ENCODE assay signal across 4 cellular contexts in the genomic region with DNA sequence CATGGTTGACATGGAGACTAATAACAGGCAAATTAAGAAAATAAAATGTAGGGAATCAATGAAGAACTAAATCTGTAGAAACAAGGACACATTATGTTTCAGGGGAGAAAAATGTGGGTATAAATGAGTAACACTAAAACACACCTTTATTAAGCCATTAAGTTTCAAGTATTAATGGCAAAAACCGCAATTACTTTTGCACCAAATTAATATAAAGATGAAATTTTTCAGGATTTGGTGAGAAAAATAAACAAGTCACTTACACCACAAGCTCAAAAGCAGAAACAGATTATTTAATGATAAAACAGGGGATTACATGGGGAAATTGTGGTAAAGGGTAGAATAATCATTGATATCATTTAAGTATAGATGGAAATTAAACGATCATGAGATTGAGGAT.
A peak's percentile ranks its signal among the peaks of the same experiment; 100 is the strongest.
TF ChIP-seq lines count a peak whose summit lies in the region.

No MANE protein-coding gene starts in this region.

TF ChIP-seq in HepG2, 621 proteins besides CTCF, POLR2A, EP300 and RAD21 (continues in another document):
- TF ChIP-seq, protein P1, sequence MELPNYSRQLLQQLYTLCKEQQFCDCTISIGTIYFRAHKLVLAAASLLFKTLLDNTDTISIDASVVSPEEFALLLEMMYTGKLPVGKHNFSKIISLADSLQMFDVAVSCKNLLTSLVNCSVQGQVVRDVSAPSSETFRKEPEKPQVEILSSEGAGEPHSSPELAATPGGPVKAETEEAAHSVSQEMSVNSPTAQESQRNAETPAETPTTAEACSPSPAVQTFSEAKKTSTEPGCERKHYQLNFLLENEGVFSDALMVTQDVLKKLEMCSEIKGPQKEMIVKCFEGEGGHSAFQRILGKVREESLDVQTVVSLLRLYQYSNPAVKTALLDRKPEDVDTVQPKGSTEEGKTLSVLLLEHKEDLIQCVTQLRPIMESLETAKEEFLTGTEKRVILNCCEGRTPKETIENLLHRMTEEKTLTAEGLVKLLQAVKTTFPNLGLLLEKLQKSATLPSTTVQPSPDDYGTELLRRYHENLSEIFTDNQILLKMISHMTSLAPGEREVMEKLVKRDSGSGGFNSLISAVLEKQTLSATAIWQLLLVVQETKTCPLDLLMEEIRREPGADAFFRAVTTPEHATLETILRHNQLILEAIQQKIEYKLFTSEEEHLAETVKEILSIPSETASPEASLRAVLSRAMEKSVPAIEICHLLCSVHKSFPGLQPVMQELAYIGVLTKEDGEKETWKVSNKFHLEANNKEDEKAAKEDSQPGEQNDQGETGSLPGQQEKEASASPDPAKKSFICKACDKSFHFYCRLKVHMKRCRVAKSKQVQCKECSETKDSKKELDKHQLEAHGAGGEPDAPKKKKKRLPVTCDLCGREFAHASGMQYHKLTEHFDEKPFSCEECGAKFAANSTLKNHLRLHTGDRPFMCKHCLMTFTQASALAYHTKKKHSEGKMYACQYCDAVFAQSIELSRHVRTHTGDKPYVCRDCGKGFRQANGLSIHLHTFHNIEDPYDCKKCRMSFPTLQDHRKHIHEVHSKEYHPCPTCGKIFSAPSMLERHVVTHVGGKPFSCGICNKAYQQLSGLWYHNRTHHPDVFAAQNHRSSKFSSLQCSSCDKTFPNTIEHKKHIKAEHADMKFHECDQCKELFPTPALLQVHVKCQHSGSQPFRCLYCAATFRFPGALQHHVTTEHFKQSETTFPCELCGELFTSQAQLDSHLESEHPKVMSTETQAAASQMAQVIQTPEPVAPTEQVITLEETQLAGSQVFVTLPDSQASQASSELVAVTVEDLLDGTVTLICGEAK (IDR thresholded peaks at IDR 0.05): peak; percentile 94
- TF ChIP-seq, protein P1 (CRISPR knock-in tag; IDR thresholded peaks at IDR 0.05): no peak

TF ChIP-seq in A549, 52 proteins besides CTCF, POLR2A, EP300 and RAD21:
- TF ChIP-seq SMC3 (IDR thresholded peaks at IDR 0.05) (no peak), CBX8 (IDR thresholded peaks at IDR 0.05) (no peak), JUN (IDR thresholded peaks at IDR 0.05) (no peak), FOXS1 (CRISPR knock-in tag; IDR thresholded peaks at IDR 0.05) (no peak), RNF2 (IDR thresholded peaks at IDR 0.05; ENCODE audit: borderline replicate concordance, low read depth) (no peak), ZNF302 (CRISPR knock-in tag; IDR thresholded peaks at IDR 0.05) (no peak), KDM5A (IDR thresholded peaks at IDR 0.05) (no peak), HOXB13 (CRISPR knock-in tag; IDR thresholded peaks at IDR 0.05; ENCODE audit: low read depth) (no peak), NFE2L2 (conservative IDR thresholded peaks at IDR 0.05; ENCODE audit: low read length) (no peak), NPAS2 (CRISPR knock-in tag; IDR thresholded peaks at IDR 0.05; ENCODE audit: borderline replicate concordance) (no peak), BHLHE40 (IDR thresholded peaks at IDR 0.05; ENCODE audit: low read depth, low read length) (no peak)
- TF ChIP-seq, protein P2, sequence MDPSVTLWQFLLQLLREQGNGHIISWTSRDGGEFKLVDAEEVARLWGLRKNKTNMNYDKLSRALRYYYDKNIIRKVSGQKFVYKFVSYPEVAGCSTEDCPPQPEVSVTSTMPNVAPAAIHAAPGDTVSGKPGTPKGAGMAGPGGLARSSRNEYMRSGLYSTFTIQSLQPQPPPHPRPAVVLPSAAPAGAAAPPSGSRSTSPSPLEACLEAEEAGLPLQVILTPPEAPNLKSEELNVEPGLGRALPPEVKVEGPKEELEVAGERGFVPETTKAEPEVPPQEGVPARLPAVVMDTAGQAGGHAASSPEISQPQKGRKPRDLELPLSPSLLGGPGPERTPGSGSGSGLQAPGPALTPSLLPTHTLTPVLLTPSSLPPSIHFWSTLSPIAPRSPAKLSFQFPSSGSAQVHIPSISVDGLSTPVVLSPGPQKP (IDR thresholded peaks at IDR 0.05; ENCODE audit: low read depth, low read length): no peak
- TF ChIP-seq, protein P3, sequence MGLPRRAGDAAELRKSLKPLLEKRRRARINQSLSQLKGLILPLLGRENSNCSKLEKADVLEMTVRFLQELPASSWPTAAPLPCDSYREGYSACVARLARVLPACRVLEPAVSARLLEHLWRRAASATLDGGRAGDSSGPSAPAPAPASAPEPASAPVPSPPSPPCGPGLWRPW (IDR thresholded peaks at IDR 0.05): no peak
TF ChIP-seq in A549: peak in this region for 0.

TF ChIP-seq in HEK293T, 16 proteins besides CTCF, POLR2A, EP300 and RAD21:
- no peak for TF ChIP-seq FOXM1 (IDR thresholded peaks at IDR 0.05; ENCODE audit: borderline replicate concordance)
- TF ChIP-seq ELF4 (IDR thresholded peaks at IDR 0.05): 0 out of 2 replicates have a peak, but pooled peaks have one; percentile 12

TF ChIP-seq in GM12878, 131 proteins besides CTCF, POLR2A, EP300 and RAD21:
- TF ChIP-seq, protein P1 (IDR thresholded peaks at IDR 0.05; ENCODE audit: borderline replicate concordance): peak; percentile 43; the same call in 1 of the 2 replicates
- TF ChIP-seq, protein P4, sequence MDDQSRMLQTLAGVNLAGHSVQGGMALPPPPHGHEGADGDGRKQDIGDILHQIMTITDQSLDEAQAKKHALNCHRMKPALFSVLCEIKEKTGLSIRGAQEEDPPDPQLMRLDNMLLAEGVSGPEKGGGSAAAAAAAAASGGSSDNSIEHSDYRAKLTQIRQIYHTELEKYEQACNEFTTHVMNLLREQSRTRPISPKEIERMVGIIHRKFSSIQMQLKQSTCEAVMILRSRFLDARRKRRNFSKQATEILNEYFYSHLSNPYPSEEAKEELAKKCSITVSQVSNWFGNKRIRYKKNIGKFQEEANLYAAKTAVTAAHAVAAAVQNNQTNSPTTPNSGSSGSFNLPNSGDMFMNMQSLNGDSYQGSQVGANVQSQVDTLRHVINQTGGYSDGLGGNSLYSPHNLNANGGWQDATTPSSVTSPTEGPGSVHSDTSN (IDR thresholded peaks at IDR 0.05; ENCODE audit: insufficient replicate concordance, low read depth, low read length): no peak
- TF ChIP-seq PAX8 (IDR thresholded peaks at IDR 0.05): no peak
- no peak for TF ChIP-seq TARDBP (IDR thresholded peaks at IDR 0.05; ENCODE audit: borderline replicate concordance)
- TF ChIP-seq ETV6 (conservative IDR thresholded peaks at IDR 0.05 in 1 of 2, IDR thresholded peaks at IDR 0.05 in 1 of 2; ENCODE audit: borderline replicate concordance in 1 of 2, low read depth in 1 of 2): no peak
- TF ChIP-seq, protein P5, sequence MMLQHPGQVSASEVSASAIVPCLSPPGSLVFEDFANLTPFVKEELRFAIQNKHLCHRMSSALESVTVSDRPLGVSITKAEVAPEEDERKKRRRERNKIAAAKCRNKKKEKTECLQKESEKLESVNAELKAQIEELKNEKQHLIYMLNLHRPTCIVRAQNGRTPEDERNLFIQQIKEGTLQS (IDR thresholded peaks at IDR 0.05; ENCODE audit: borderline replicate concordance, extremely low read depth, low read depth, low read length): no peak
- TF ChIP-seq, protein P6, sequence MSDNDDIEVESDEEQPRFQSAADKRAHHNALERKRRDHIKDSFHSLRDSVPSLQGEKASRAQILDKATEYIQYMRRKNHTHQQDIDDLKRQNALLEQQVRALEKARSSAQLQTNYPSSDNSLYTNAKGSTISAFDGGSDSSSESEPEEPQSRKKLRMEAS (IDR thresholded peaks at IDR 0.05; ENCODE audit: low read depth, low read length): no peak
